22 cellular contexts compared by ENCODE assay signal in the genomic region with DNA sequence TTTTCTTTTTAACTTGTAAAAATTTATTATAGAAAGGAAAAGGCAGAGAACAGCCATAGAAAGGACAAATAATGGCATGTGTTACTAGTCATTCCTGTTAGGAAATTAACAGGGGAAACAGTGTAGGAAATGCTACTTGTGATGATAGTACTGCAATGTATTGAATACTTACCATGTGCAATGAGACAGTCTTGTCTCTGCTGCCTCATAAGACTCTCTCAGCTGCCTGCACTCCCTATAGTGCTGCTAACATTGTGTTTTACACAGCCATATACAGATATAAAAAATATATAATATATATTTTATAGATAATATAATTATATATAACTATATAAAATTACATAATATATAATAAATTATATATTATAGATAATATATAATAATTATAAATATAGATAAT.
"Had no signal": no experiment of that assay in that cellular context is flagged by ENCODE, and none has a peak within 500 bp of the region (broad histone marks: within the 10 kb centered on the region; RNA-seq: fewer than 3 reads in every experiment).

No MANE protein-coding gene starts in this region.

- ATAC-seq: effector memory CD8-positive, alpha-beta T cell; gastrocnemius medialis; heart right ventricle; left lobe of liver; mucosa of descending colon; naive thymus-derived CD8-positive, alpha-beta T cell; psoas muscle; right lobe of liver; stimulated activated effector memory CD8-positive, alpha-beta T cell treated with anti-CD3 and anti-CD28 coated beads, Interleukin-12 subunit alpha, Interleukin-12 subunit beta, amount 100 ng/mL, for 72 hours; upper lobe of right lung had no signal

- H3K27me3 ChIP-seq: gastrocnemius medialis, heart right ventricle, neutrophil, right lobe of liver, testis, tibial nerve, upper lobe of right lung, vagina had no signal

- H3K9me3 ChIP-seq: gastrocnemius medialis, neutrophil, psoas muscle, right lobe of liver, testis, upper lobe of right lung, vagina had no signal

- H3K27ac ChIP-seq: epithelial cell of prostate, esophagus muscularis mucosa, gastrocnemius medialis, heart right ventricle, neutrophil, psoas muscle, right lobe of liver, testis, tibial nerve, upper lobe of right lung, vagina had no signal

- H3K4me1 ChIP-seq: esophagus muscularis mucosa, gastrocnemius medialis, heart right ventricle, psoas muscle, right lobe of liver, testis, tibial nerve, upper lobe of right lung, vagina had no signal

- DNase-seq: effector memory CD8-positive, alpha-beta T cell; gastrocnemius medialis; heart right ventricle; hypothalamus; kidney glomerular epithelial cell; mammary epithelial cell; mucosa of descending colon; naive thymus-derived CD8-positive, alpha-beta T cell; psoas muscle; retina; right lobe of liver; stimulated activated CD4-positive, alpha-beta T cell treated with anti-CD3 and anti-CD28 coated beads, Interleukin-4, amount 100 ng/mL, for 1 hour; stimulated activated CD8-positive, alpha-beta memory T cell treated with anti-CD3 and anti-CD28 coated beads, Interleukin-4, amount 100 ng/mL, for 48 hours; testis; upper lobe of right lung had no signal

- H3K4me3 ChIP-seq: esophagus muscularis mucosa, gastrocnemius medialis, heart right ventricle, mucosa of descending colon, psoas muscle, right lobe of liver, testis, tibial nerve, upper lobe of right lung, vagina had no signal

- H3K36me3 ChIP-seq: esophagus muscularis mucosa, gastrocnemius medialis, heart right ventricle, neutrophil, right lobe of liver, tibial nerve, upper lobe of right lung, vagina had no signal
